32 cellular contexts compared by ENCODE assay signal in the genomic region with DNA sequence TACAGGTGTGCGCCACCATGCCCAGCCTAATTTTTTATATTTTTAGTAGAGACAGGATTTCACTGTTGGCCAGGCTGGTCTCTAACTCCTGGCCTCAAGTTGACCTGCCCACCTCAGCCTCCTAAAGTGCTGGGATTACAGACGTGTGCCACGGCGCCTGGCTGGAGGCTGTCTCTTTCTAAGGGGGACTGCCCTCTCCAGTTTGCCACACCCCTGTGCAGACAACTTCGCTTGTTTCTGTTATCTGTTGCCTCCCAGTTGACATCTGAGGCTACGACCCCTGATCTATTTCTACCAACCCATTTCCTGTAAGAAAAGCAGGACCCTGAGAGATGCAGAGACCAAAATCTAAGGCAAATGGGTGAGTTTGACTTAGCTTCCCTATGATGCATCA. TPM values are rescaled to one million over a fixed set of nuclear protein-coding genes. Genes with fewer than 3 reads are reported as not detected.
"Had no signal": no experiment of that assay in that cellular context is flagged by ENCODE, and none has a peak within 500 bp of the region (broad histone marks: within the 10 kb centered on the region; RNA-seq: fewer than 3 reads in every experiment).

No MANE protein-coding gene starts in this region.

- H3K4me1 Mint-ChIP-seq: activated CD4-positive, alpha-beta T cell treated with anti-CD3 and anti-CD28 coated beads, Interleukin-2, amount 10 ng/mL, durations not matched to agents 7 days and 5 days; activated naive CD4-positive, alpha-beta T cell treated with anti-CD3 and anti-CD28 coated beads, Interleukin-2, amount 10 ng/mL, durations not matched to agents 7 days and 5 days; T-helper 17 cell had no signal

- H3K4me3 ChIP-seq: coronary artery, dorsolateral prefrontal cortex, esophagus squamous epithelium, gastroesophageal sphincter, heart right ventricle had no signal

- H3K9me3 ChIP-seq: esophagus squamous epithelium, gastroesophageal sphincter had no signal

- H3K27ac Mint-ChIP-seq: activated CD4-positive, alpha-beta memory T cell treated with anti-CD3 and anti-CD28 coated beads, Interleukin-2, amount 10 ng/mL, durations not matched to agents 7 days and 5 days; activated CD4-positive, alpha-beta T cell treated with anti-CD3 and anti-CD28 coated beads, Interleukin-2, amount 10 ng/mL, durations not matched to agents 7 days and 5 days; activated naive CD4-positive, alpha-beta T cell treated with anti-CD3 and anti-CD28 coated beads, Interleukin-2, amount 10 ng/mL, durations not matched to agents 7 days and 5 days; activated naive CD4-positive, alpha-beta T cell treated with anti-CD3 and anti-CD28 coated beads, Interleukin-2, amount 50 U/mL, for 72 hours; activated T-cell treated with anti-CD3 and anti-CD28 coated beads, Interleukin-2, amount 50 U/mL, for 24 hours; activated T-cell treated with anti-CD3 and anti-CD28 coated beads, Interleukin-2, amount 50 U/mL, for 72 hours; dendritic cell treated with granulocyte-macrophage colony-stimulating factor and Interleukin-4, amounts not matched to agents 40 ng/mL and 50 ng/mL, for 4 days; T-helper 17 cell; T-helper 2 cell treated with Interferon-gamma antibody and Interleukin-4, amounts not matched to agents 5 μg/mL and 100 μg/mL, for 36 hours; WTC11 had no signal

- H3K9me3 Mint-ChIP-seq: activated CD4-positive, alpha-beta memory T cell treated with anti-CD3 and anti-CD28 coated beads, Interleukin-2, amount 10 ng/mL, durations not matched to agents 7 days and 5 days; activated CD4-positive, alpha-beta T cell treated with anti-CD3 and anti-CD28 coated beads, Interleukin-2, amount 10 ng/mL, durations not matched to agents 7 days and 5 days; activated naive CD4-positive, alpha-beta T cell treated with anti-CD3 and anti-CD28 coated beads, Interleukin-2, amount 10 ng/mL, durations not matched to agents 7 days and 5 days; activated naive CD4-positive, alpha-beta T cell treated with anti-CD3 and anti-CD28 coated beads, Interleukin-2, amount 50 U/mL, for 72 hours; activated T-cell treated with anti-CD3 and anti-CD28 coated beads, Interleukin-2, amount 50 U/mL, for 24 hours; activated T-cell treated with anti-CD3 and anti-CD28 coated beads, Interleukin-2, amount 50 U/mL, for 72 hours; central memory CD8-positive, alpha-beta T cell; T-helper 2 cell treated with Interferon-gamma antibody and Interleukin-4, amounts not matched to agents 5 μg/mL and 100 μg/mL, for 36 hours had no signal

- H3K36me3 ChIP-seq: brain microvascular endothelial cell, esophagus squamous epithelium, gastroesophageal sphincter, heart right ventricle had no signal

- H3K27ac ChIP-seq: brain microvascular endothelial cell, coronary artery, dorsolateral prefrontal cortex, heart right ventricle had no signal

- H3K27me3 ChIP-seq: brain microvascular endothelial cell, esophagus squamous epithelium, gastroesophageal sphincter had no signal

- H3K4me3 Mint-ChIP-seq: activated CD4-positive, alpha-beta memory T cell treated with anti-CD3 and anti-CD28 coated beads, Interleukin-2, amount 10 ng/mL, durations not matched to agents 7 days and 5 days; activated CD4-positive, alpha-beta T cell treated with anti-CD3 and anti-CD28 coated beads, Interleukin-2, amount 10 ng/mL, durations not matched to agents 7 days and 5 days; activated naive CD4-positive, alpha-beta T cell treated with anti-CD3 and anti-CD28 coated beads, Interleukin-2, amount 10 ng/mL, durations not matched to agents 7 days and 5 days; activated T-cell treated with anti-CD3 and anti-CD28 coated beads, Interleukin-2, amount 50 U/mL, for 24 hours; activated T-cell treated with anti-CD3 and anti-CD28 coated beads, Interleukin-2, amount 50 U/mL, for 72 hours; central memory CD8-positive, alpha-beta T cell; dendritic cell treated with granulocyte-macrophage colony-stimulating factor and Interleukin-4, amounts not matched to agents 40 ng/mL and 50 ng/mL, for 4 days; T-helper 17 cell; T-helper 2 cell treated with Interferon-gamma antibody and Interleukin-4, amounts not matched to agents 5 μg/mL and 100 μg/mL, for 36 hours; WTC11 had no signal

- H3K36me3 Mint-ChIP-seq: activated naive CD4-positive, alpha-beta T cell treated with anti-CD3 and anti-CD28 coated beads, Interleukin-2, amount 10 ng/mL, durations not matched to agents 7 days and 5 days; activated naive CD4-positive, alpha-beta T cell treated with anti-CD3 and anti-CD28 coated beads, Interleukin-2, amount 50 U/mL, for 72 hours had no signal

- ATAC-seq: activated naive CD4-positive, alpha-beta T cell treated with anti-CD3 and anti-CD28 coated beads, Interleukin-2, amount 50 U/mL, for 72 hours; activated T-cell treated with anti-CD3 and anti-CD28 coated beads, Interleukin-2, amount 50 U/mL, for 72 hours; gastroesophageal sphincter; heart right ventricle; T-helper 17 cell; WTC11 had no signal

- H3K27me3 Mint-ChIP-seq: activated T-cell treated with anti-CD3 and anti-CD28 coated beads, Interleukin-2, amount 50 U/mL, for 24 hours had no signal

- DNase-seq: activated CD4-positive, alpha-beta memory T cell treated with anti-CD3 and anti-CD28 coated beads, Interleukin-2, amount 10 ng/mL, durations not matched to agents 7 days and 5 days; activated CD4-positive, alpha-beta T cell treated with anti-CD3 and anti-CD28 coated beads for 1 hour; activated CD4-positive, alpha-beta T cell treated with anti-CD3 and anti-CD28 coated beads for 4 hours; activated CD4-positive, alpha-beta T cell treated with anti-CD3 and anti-CD28 coated beads, Interleukin-2, amount 10 ng/mL, durations not matched to agents 7 days and 5 days; activated CD4-positive, alpha-beta T cell treated with anti-CD3 and anti-CD28 coated beads, Interleukin-2, amount 50 U/mL, for 4 hours; activated CD8-positive, alpha-beta memory T cell treated with anti-CD3 and anti-CD28 coated beads, Interleukin-2, amount 50 U/mL, for 48 hours; activated gamma-delta T cell; activated naive CD4-positive, alpha-beta T cell; activated naive CD4-positive, alpha-beta T cell treated with anti-CD3 and anti-CD28 coated beads, Interleukin-2, amount 10 ng/mL, durations not matched to agents 7 days and 5 days; activated T-cell treated with anti-CD3 and anti-CD28 coated beads for 4 hours; activated T-cell treated with anti-CD3 and anti-CD28 coated beads, Interleukin-2, amount 50 U/mL, for 24 hours; activated T-cell treated with anti-CD3 and anti-CD28 coated beads, Interleukin-2, amount 50 U/mL, for 72 hours; amniotic stem cell; anterior cingulate cortex; brain microvascular endothelial cell; dorsolateral prefrontal cortex; effector memory CD4-positive, alpha-beta T cell; esophagus squamous epithelium; foreskin melanocyte; heart right ventricle; SW 1271; T-helper 1 cell; T-helper 17 cell; T1000 had no signal

RNA-seq across cellular contexts. Expression of a gene that starts 24.0 kb away (rescaled TPM):
- total RNA-seq: bronchial epithelial cell had no signal
